8 cellular contexts compared by ENCODE assay signal in genomic region chr1:101128211-101128727, GRCh38.
DNase-seq lines count a peak whose midpoint lies in the region; ATAC-seq and TF ChIP-seq lines count a peak whose summit lies in the region.

No MANE protein-coding gene starts in this region.

- DNase-seq in effector CD4-positive, alpha-beta T cell: peak; percentile 18
- no peak for DNase-seq in aorta
- DNase-seq in GM23248: no peak
- DNase-seq in type B pancreatic cell (ENCODE audit: extremely low spot score, unreplicated experiment): no peak

- ATAC-seq in GM18499 (IDR thresholded peaks at IDR 0.05; ENCODE audit: insufficient read depth, unreplicated experiment) (peak; percentile 97), GM21528 (IDR thresholded peaks at IDR 0.05; ENCODE audit: low FRiP score, unreplicated experiment) (peak; percentile 92), aorta (ENCODE audit: low FRiP score) (no peak), SK-N-SH treated with all-trans-retinoic acid at 6 μM for 48 hours (no peak)

- H3K27ac Mint-ChIP-seq in type B pancreatic cell: no peak overlapping the region

- no peaks in the 10 kb centered on the region for H3K36me3 ChIP-seq in HUES48 (ENCODE audit: control insufficient read depth, insufficient read depth, low read length)
- no peaks in the 10 kb centered on the region for H3K36me3 ChIP-seq in aorta (ENCODE audit: control insufficient read depth in 1 of 2, insufficient read depth in 2 of 2, low read length in 1 of 2)
- no peaks in the 10 kb centered on the region for H3K36me3 ChIP-seq in GM23248 (ENCODE audit: low read depth)

- no peaks in the 10 kb centered on the region for H3K79me2 ChIP-seq in GM23248 (ENCODE audit: insufficient read depth)

- peaks cover 8% of the 10 kb centered on the region for H3K9me3 Mint-ChIP-seq in type B pancreatic cell

- H3K4me3 ChIP-seq in HUES48 (ENCODE audit: low read depth, low read length) (no peak overlapping the region), aorta (ENCODE audit: low read length in 2 of 2) (no peak overlapping the region), GM23248 (no peak overlapping the region)

- in situ Hi-C loops in GM23248 (cut with MboI): no loop called here

- 64 to 67% methylated on average over 3 of the region's 3 CpGs for WGBS in aorta, 2 donors
- WGBS in GM23248 (ENCODE audit: low coverage in 1 of 2, low lambda C conversion rate in 2 of 2, missing lambda C conversion rate in 2 of 2), 2 experiments: 39 to 47% methylated on average over 3 of the region's 3 CpGs

- H3K27me3 Mint-ChIP-seq in type B pancreatic cell: no peaks in the 10 kb centered on the region

- peaks cover 16% of the 10 kb centered on the region for H3K4me1 Mint-ChIP-seq in type B pancreatic cell (ENCODE audit: unreplicated experiment)

- H3K9me2 ChIP-seq in GM23248 (ENCODE audit: insufficient read depth): no peaks in the 10 kb centered on the region

- no peaks in the 10 kb centered on the region for H3K36me3 Mint-ChIP-seq in type B pancreatic cell

- no peaks in the 10 kb centered on the region for H3F3A ChIP-seq in GM23248 (ENCODE audit: insufficient read depth)

- H3K9me3 ChIP-seq in HUES48 (ENCODE audit: control insufficient read depth, insufficient read depth, low read length) (no peaks in the 10 kb centered on the region), aorta (ENCODE audit: control insufficient read depth, low read length) (no peaks in the 10 kb centered on the region), GM23248 (ENCODE audit: low read depth) (no peaks in the 10 kb centered on the region)

- H4K20me1 ChIP-seq in GM23248 (ENCODE audit: insufficient read depth): no peaks in the 10 kb centered on the region

- no peak overlapping the region for H3K4me2 ChIP-seq in GM23248 (ENCODE audit: unreplicated experiment)

- no peak for TF ChIP-seq CTCF in type B pancreatic cell (conservative IDR thresholded peaks at IDR 0.05)

- peaks cover 6% of the 10 kb centered on the region for H3K4me1 ChIP-seq in HUES48 (ENCODE audit: control insufficient read depth, insufficient read depth, low read length)
- H3K4me1 ChIP-seq in aorta (ENCODE audit: control insufficient read depth in 1 of 2, insufficient read depth in 2 of 2, low read length in 2 of 2): no peaks in the 10 kb centered on the region
- H3K4me1 ChIP-seq in GM23248 (ENCODE audit: insufficient read depth): no peaks in the 10 kb centered on the region

- H3K27me3 ChIP-seq in HUES48 (ENCODE audit: control insufficient read depth, insufficient read depth, low read length): no peaks in the 10 kb centered on the region
- H3K27me3 ChIP-seq in aorta (ENCODE audit: control insufficient read depth in 1 of 2, insufficient read depth in 2 of 2, low read length in 1 of 2): no peaks in the 10 kb centered on the region
- no peaks in the 10 kb centered on the region for H3K27me3 ChIP-seq in GM23248 (replicated peaks; ENCODE audit: insufficient read depth)

- H2AFZ ChIP-seq in GM23248: no peak overlapping the region

- H3K9ac ChIP-seq in HUES48 (ENCODE audit: low read depth, low read length) (no peak overlapping the region), GM23248 (no peak overlapping the region)

- peak overlapping the region; percentile 32 for H3K27ac ChIP-seq in HUES48 (ENCODE audit: low read depth, low read length)
- no peak overlapping the region for H3K27ac ChIP-seq in aorta (ENCODE audit: low read depth in 1 of 2, low read length in 2 of 2)
- H3K27ac ChIP-seq in GM23248: no peak overlapping the region

- intact Hi-C loops in aorta (cut with DNase I): no loop called here

- no peak overlapping the region for H3K4me3 Mint-ChIP-seq in type B pancreatic cell

TF ChIP-seq in SK-N-SH treated with all-trans-retinoic acid at 6 μM for 48 hours, 23 proteins besides CTCF, POLR2A, EP300 and RAD21:
- TF ChIP-seq CSRNP3 (CRISPR knock-in tag; IDR thresholded peaks at IDR 0.05): no peak
- no peak for TF ChIP-seq ZNF70 (CRISPR knock-in tag; IDR thresholded peaks at IDR 0.05)

Comparison
In these comparisons a context has a peak if more than half of its experiments do, and no peak if none do; other contexts are left out.
1. ATAC-seq: peak in GM18499 (single experiment) and GM21528 (single experiment); none in aorta (single experiment) and SK-N-SH treated with all-trans-retinoic acid at 6 μM for 48 hours (single experiment).